32 cellular contexts compared by ENCODE assay signal in the genomic region with DNA sequence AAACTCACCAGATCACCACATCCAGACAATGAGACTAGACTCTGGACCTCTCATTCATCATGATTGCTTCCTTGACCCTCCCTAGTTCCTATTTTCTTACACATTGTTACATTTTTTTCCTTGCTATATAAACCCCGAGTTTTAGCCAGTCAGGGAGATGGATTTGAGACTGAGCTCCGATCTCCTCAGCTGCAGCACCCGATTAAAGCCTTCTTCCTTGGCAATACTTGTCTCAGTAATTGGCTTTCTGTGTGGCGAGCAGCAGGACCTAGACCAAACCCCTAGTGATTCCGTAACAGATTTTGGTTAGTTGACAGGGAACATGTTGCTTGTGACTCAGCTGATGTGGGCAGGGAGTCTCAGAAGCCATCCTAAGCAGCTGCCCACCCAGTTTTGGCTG.
"Had no signal": no experiment of that assay in that cellular context is flagged by ENCODE, and none has a peak within 500 bp of the region (broad histone marks: within the 10 kb centered on the region; RNA-seq: fewer than 3 reads in every experiment).

No MANE protein-coding gene starts in this region.

- H3K4me1 Mint-ChIP-seq: activated CD4-positive, alpha-beta T cell treated with anti-CD3 and anti-CD28 coated beads, Interleukin-2, amount 10 ng/mL, durations not matched to agents 24 days and 14 days; activated CD8-positive, alpha-beta memory T cell treated with anti-CD3 and anti-CD28 coated beads, Interleukin-2, amount 10 ng/mL, durations not matched to agents 7 days and 5 days; activated naive CD4-positive, alpha-beta T cell treated with anti-CD3 and anti-CD28 coated beads, Interleukin-2, amount 10 ng/mL, durations not matched to agents 7 days and 5 days; activated naive CD8-positive, alpha-beta T cell treated with anti-CD3 and anti-CD28 coated beads, Interleukin-2, amount 10 ng/mL, durations not matched to agents 7 days and 5 days; brain; T-cell had no signal

- H3K36me3 ChIP-seq: breast epithelium, colonic mucosa had no signal

- H3K27ac ChIP-seq: ascending aorta, breast epithelium, cardiac muscle cell, colonic mucosa, esophagus muscularis mucosa, foreskin keratinocyte, gastrocnemius medialis, heart left ventricle had no signal

- H3K4me1 ChIP-seq: ascending aorta, breast epithelium, colonic mucosa, esophagus muscularis mucosa, foreskin keratinocyte, gastrocnemius medialis, heart left ventricle had no signal

- DNase-seq: activated CD4-positive, alpha-beta memory T cell treated with anti-CD3 and anti-CD28 coated beads for 36 hours; activated CD4-positive, alpha-beta T cell treated with anti-CD3 and anti-CD28 coated beads for 36 hours; activated CD4-positive, alpha-beta T cell treated with anti-CD3 and anti-CD28 coated beads, Interleukin-2, amount 10 ng/mL, durations not matched to agents 24 days and 14 days; activated CD4-positive, CD25-positive, alpha-beta regulatory T cell; activated CD4-positive, CD25-positive, alpha-beta regulatory T cell treated with anti-CD3 and anti-CD28 coated beads, Interleukin-2, amount 50 U/mL, for 72 hours; activated CD8-positive, alpha-beta memory T cell treated with anti-CD3 and anti-CD28 coated beads, Interleukin-2, amount 10 ng/mL, durations not matched to agents 7 days and 5 days; activated CD8-positive, alpha-beta memory T cell treated with anti-CD3 and anti-CD28 coated beads, Interleukin-2, amount 50 U/mL, for 4 hours; activated CD8-positive, alpha-beta T cell treated with anti-CD3 and anti-CD28 coated beads, Interleukin-2, amount 10 ng/mL, durations not matched to agents 7 days and 5 days; activated gamma-delta T cell; activated naive CD4-positive, alpha-beta T cell; activated naive CD4-positive, alpha-beta T cell treated with anti-CD3 and anti-CD28 coated beads, Interleukin-2, amount 10 ng/mL, durations not matched to agents 7 days and 5 days; activated naive CD8-positive, alpha-beta T cell treated with anti-CD3 and anti-CD28 coated beads, Interleukin-2, amount 10 ng/mL, durations not matched to agents 7 days and 5 days; activated T-cell treated with anti-CD3 and anti-CD28 coated beads, Interleukin-2, amount 50 U/mL, for 1 hour; activated T-cell treated with anti-CD3 and anti-CD28 coated beads, Interleukin-2, amount 50 U/mL, for 48 hours; central memory CD4-positive, alpha-beta T cell; cerebellar nuclear complex; colonic mucosa; effector CD8-positive, alpha-beta T cell; erythroblast; foreskin keratinocyte; gastrocnemius medialis; glutamatergic neuron; heart left ventricle; T-cell; T1000 had no signal

- H3K9me3 ChIP-seq: ascending aorta, colonic mucosa, gastrocnemius medialis had no signal

- H3K4me3 Mint-ChIP-seq: activated CD4-positive, alpha-beta memory T cell treated with anti-CD3 and anti-CD28 coated beads for 36 hours; activated CD4-positive, alpha-beta T cell treated with anti-CD3 and anti-CD28 coated beads for 36 hours; activated CD4-positive, alpha-beta T cell treated with anti-CD3 and anti-CD28 coated beads, Interleukin-2, amount 10 ng/mL, durations not matched to agents 24 days and 14 days; activated CD8-positive, alpha-beta memory T cell treated with anti-CD3 and anti-CD28 coated beads, Interleukin-2, amount 10 ng/mL, durations not matched to agents 7 days and 5 days; activated CD8-positive, alpha-beta T cell treated with anti-CD3 and anti-CD28 coated beads, Interleukin-2, amount 10 ng/mL, durations not matched to agents 7 days and 5 days; activated naive CD4-positive, alpha-beta T cell treated with anti-CD3 and anti-CD28 coated beads, Interleukin-2, amount 10 ng/mL, durations not matched to agents 7 days and 5 days; activated naive CD8-positive, alpha-beta T cell treated with anti-CD3 and anti-CD28 coated beads, Interleukin-2, amount 10 ng/mL, durations not matched to agents 7 days and 5 days; brain; T-cell; T-helper 1 cell treated with Interleukin-12 subunit alpha and Interleukin-12 subunit beta and Interleukin-4 antibody, amounts not matched to agents 30 μg/mL and 1 μg/mL, for 36 hours had no signal

- ATAC-seq: activated CD4-positive, alpha-beta T cell treated with anti-CD3 and anti-CD28 coated beads for 36 hours; activated CD8-positive, alpha-beta memory T cell treated with anti-CD3 and anti-CD28 coated beads, Interleukin-2, amount 10 ng/mL, durations not matched to agents 7 days and 5 days; activated CD8-positive, alpha-beta T cell treated with anti-CD3 and anti-CD28 coated beads, Interleukin-2, amount 10 ng/mL, durations not matched to agents 7 days and 5 days; activated naive CD4-positive, alpha-beta T cell treated with anti-CD3 and anti-CD28 coated beads, Interleukin-2, amount 50 U/mL, for 72 hours; foreskin keratinocyte; gastrocnemius medialis; heart left ventricle; T-cell had no signal

- H3K4me3 ChIP-seq: ascending aorta, breast epithelium, cardiac muscle cell, colonic mucosa, esophagus muscularis mucosa, gastrocnemius medialis, heart left ventricle had no signal

- H3K27me3 Mint-ChIP-seq: activated CD4-positive, alpha-beta memory T cell treated with anti-CD3 and anti-CD28 coated beads for 36 hours; activated CD4-positive, alpha-beta T cell treated with anti-CD3 and anti-CD28 coated beads for 36 hours; activated CD4-positive, alpha-beta T cell treated with anti-CD3 and anti-CD28 coated beads, Interleukin-2, amount 10 ng/mL, durations not matched to agents 24 days and 14 days; activated CD8-positive, alpha-beta memory T cell treated with anti-CD3 and anti-CD28 coated beads, Interleukin-2, amount 10 ng/mL, durations not matched to agents 7 days and 5 days; activated naive CD4-positive, alpha-beta T cell treated with anti-CD3 and anti-CD28 coated beads, Interleukin-2, amount 10 ng/mL, durations not matched to agents 7 days and 5 days; activated naive CD8-positive, alpha-beta T cell treated with anti-CD3 and anti-CD28 coated beads, Interleukin-2, amount 10 ng/mL, durations not matched to agents 7 days and 5 days; brain; T-cell had no signal

- H3K27me3 ChIP-seq: ascending aorta, breast epithelium, cardiac muscle cell, colonic mucosa, esophagus muscularis mucosa, foreskin keratinocyte, gastrocnemius medialis, heart left ventricle had no signal

- H3K27ac Mint-ChIP-seq: activated CD4-positive, alpha-beta memory T cell treated with anti-CD3 and anti-CD28 coated beads for 36 hours; activated CD4-positive, alpha-beta T cell treated with anti-CD3 and anti-CD28 coated beads for 36 hours; activated CD4-positive, alpha-beta T cell treated with anti-CD3 and anti-CD28 coated beads, Interleukin-2, amount 10 ng/mL, durations not matched to agents 24 days and 14 days; activated CD8-positive, alpha-beta memory T cell treated with anti-CD3 and anti-CD28 coated beads, Interleukin-2, amount 10 ng/mL, durations not matched to agents 7 days and 5 days; activated CD8-positive, alpha-beta T cell treated with anti-CD3 and anti-CD28 coated beads, Interleukin-2, amount 10 ng/mL, durations not matched to agents 7 days and 5 days; activated naive CD4-positive, alpha-beta T cell treated with anti-CD3 and anti-CD28 coated beads, Interleukin-2, amount 10 ng/mL, durations not matched to agents 7 days and 5 days; activated naive CD8-positive, alpha-beta T cell treated with anti-CD3 and anti-CD28 coated beads, Interleukin-2, amount 10 ng/mL, durations not matched to agents 7 days and 5 days; brain; T-cell; T-helper 1 cell treated with Interleukin-12 subunit alpha and Interleukin-12 subunit beta and Interleukin-4 antibody, amounts not matched to agents 30 μg/mL and 1 μg/mL, for 36 hours had no signal
